10 cellular contexts compared by ENCODE assay signal in the genomic region with DNA sequence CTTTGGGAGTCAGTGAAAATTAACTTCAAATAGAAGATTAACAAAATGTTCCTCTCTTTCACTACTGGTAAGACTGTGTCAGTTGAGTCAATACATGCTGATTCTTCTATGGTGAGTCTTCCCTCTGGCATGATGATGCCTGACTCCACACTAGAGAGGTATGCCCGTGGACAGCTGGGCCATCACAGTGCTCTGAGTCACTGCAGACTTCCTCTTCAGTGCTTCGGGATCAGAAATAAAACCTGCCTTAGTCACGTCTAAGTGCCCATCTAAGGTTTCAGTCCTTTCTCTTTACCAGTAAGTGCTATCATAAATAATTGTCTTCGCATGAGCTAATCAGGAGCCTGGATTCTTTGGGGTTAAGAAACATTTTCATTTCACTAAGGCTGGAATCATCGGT. TPM values are rescaled to one million over a fixed set of nuclear protein-coding genes. Genes with fewer than 3 reads are reported as not detected.
A peak's percentile ranks its signal among the peaks of the same experiment; 100 is the strongest.
DNase-seq lines count a peak whose midpoint lies in the region; ATAC-seq and TF ChIP-seq lines count a peak whose summit lies in the region.
"Had no signal": no experiment of that assay in that cellular context is flagged by ENCODE, and none has a peak within 500 bp of the region (broad histone marks: within the 10 kb centered on the region; RNA-seq: fewer than 3 reads in every experiment).

No MANE protein-coding gene starts in this region.

- H3K27ac ChIP-seq in sigmoid colon = peak overlapping the region; percentile 64 to 83 (median 72)

- no peak overlapping the region for H3K4me3 ChIP-seq in epithelial cell of esophagus (ENCODE audit: low read length)
- H3K4me3 ChIP-seq in sigmoid colon = no peak overlapping the region
- H3K4me3 ChIP-seq in HAP-1 = no peak overlapping the region
- H3K4me3 ChIP-seq: lung had no signal

- H3K4me1 ChIP-seq in sigmoid colon (peaks cover 0 to 20% (median 15%) of the 10 kb centered on the region in 4 donors), HAP-1 (no peaks in the 10 kb centered on the region)

- in situ Hi-C loops in HAP-1 (cut with MboI; ENCODE audit: low sequenced_read_pairs) = no loop called here

- peak; percentile 65 for DNase-seq in NCI-H2107 treated with DMSO at 0.1 percent for 48 hours (lab: John Stamatoyannopoulos, UW; ENCODE audit: unreplicated experiment)
- DNase-seq in NCI-H2107 (lab: John Stamatoyannopoulos, UW) = no peak
- peak; percentile 97 for DNase-seq in NCI-H226
- peak; percentile 99 for DNase-seq in epithelial cell of esophagus (ENCODE audit: low read depth)
- DNase-seq in sigmoid colon = peak; percentile 78
- no peak for DNase-seq in retina
- DNase-seq in HAP-1 (ENCODE audit: low spot score in 2 of 2) = no peak
- DNase-seq: C1 segment of cervical spinal cord had no signal

- no peaks in the 10 kb centered on the region for H3K27me3 ChIP-seq in sigmoid colon
- H3K27me3 ChIP-seq in HAP-1 (ENCODE audit: low read depth) = no peaks in the 10 kb centered on the region

- intact Hi-C loops in sigmoid colon (cut with DNase I) = loop anchor here (5.0 to 10.0 kb wide), 3 partner anchors 33 to 236 kb away; partner anchors contain the start of gene SPATA4

- peak in 2 of 4 donors; percentile 25 to 67 for TF ChIP-seq EP300 in sigmoid colon (IDR thresholded peaks at IDR 0.05)

- ATAC-seq in HG02970 (IDR thresholded peaks at IDR 0.05; ENCODE audit: low FRiP score, unreplicated experiment) = no peak

- TF ChIP-seq POLR2A in sigmoid colon (IDR thresholded peaks at IDR 0.05) = no peak

- 62 to 69% methylated on average over 5 of the region's 5 CpGs for WGBS in sigmoid colon, 2 donors

- TF ChIP-seq CTCF in epithelial cell of esophagus (IDR thresholded peaks at IDR 0.05; ENCODE audit: insufficient read depth, low read depth, low read length, missing control alignments) (no peak), sigmoid colon (IDR thresholded peaks at IDR 0.05) (no peak)

- H3K9me3 ChIP-seq in sigmoid colon = no peaks in the 10 kb centered on the region
- no peaks in the 10 kb centered on the region for H3K9me3 ChIP-seq in HAP-1

- H3K36me3 ChIP-seq in sigmoid colon (no peaks in the 10 kb centered on the region), HAP-1 (replicated peaks) (no peaks in the 10 kb centered on the region)

RNA-seq across cellular contexts. Expression of gene ASB5, which starts 1.6 kb away (rescaled TPM):
- total RNA-seq in sigmoid colon = 10 to 100 TPM; 14.3 to 69.2 (median 56.3) TPM
- polyA plus RNA-seq in sigmoid colon = 1 to 10 TPM in 1 of 3 donors, under 1 TPM in 1, not detected in 1; 0.29 to 1.8 TPM

RNA-seq across cellular contexts. Expression of gene SPCS3, which starts 49.1 kb away (rescaled TPM):
- total RNA-seq in sigmoid colon = 100 to 1,000 TPM in 2 of 4 donors, 10 to 100 TPM in 2; 80.9 to 119 (median 107) TPM
- 10 to 100 TPM in 2 of 3 donors, 1 to 10 TPM in 1; 6.6 to 36.5 (median 11.1) TPM for polyA plus RNA-seq in sigmoid colon

Comparison
In these comparisons a context has a peak if more than half of its experiments do, and no peak if none do; other contexts are left out.
1. DNase-seq: peak in NCI-H2107 treated with DMSO at 0.1 percent for 48 hours (single experiment), NCI-H226 (single experiment), epithelial cell of esophagus (single experiment) and sigmoid colon (single experiment); none in NCI-H2107 (single experiment), retina (single experiment) and HAP-1 (0 of 2).